Comparison of ENCODE assay signal across 25 cellular contexts in the genomic region with DNA sequence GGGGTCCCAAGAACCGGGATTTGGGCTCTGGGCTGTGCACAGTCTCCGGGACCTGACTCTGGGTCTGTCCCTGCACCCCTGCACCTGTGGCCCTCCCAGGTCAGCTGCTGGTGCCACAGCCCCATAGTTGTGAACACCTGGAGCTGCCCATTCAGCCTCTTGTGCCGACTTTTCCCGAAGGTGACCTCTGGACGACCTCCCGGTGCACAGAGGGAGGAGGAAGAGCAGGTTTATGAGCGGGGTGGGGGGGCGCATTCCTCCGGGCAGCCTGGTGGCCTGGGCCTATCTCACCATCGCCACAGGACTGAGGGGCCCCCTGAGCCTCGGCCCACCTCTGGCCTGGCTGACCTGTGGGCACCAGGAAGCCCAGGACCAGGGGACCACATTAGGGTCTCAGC. TPM values are rescaled to one million over a fixed set of nuclear protein-coding genes. Genes with fewer than 3 reads are reported as not detected.
"Had no signal": no experiment of that assay in that cellular context is flagged by ENCODE, and none has a peak within 500 bp of the region (broad histone marks: within the 10 kb centered on the region; RNA-seq: fewer than 3 reads in every experiment).

No MANE protein-coding gene starts in this region.

- ATAC-seq: activated CD4-positive, CD25-positive, alpha-beta regulatory T cell treated with anti-CD3 and anti-CD28 coated beads, Interleukin-2, amount 50 U/mL, for 24 hours; activated CD8-positive, alpha-beta T cell treated with anti-CD3 and anti-CD28 coated beads, Interleukin-2, amount 10 ng/mL, durations not matched to agents 7 days and 5 days had no signal

- H3K4me3 ChIP-seq: breast epithelium had no signal

- H3K27ac ChIP-seq: breast epithelium had no signal

- H3K9me3 ChIP-seq: breast epithelium had no signal

- H3K4me3 Mint-ChIP-seq: activated CD8-positive, alpha-beta T cell treated with anti-CD3 and anti-CD28 coated beads, Interleukin-2, amount 10 ng/mL, durations not matched to agents 7 days and 5 days; T-helper 1 cell treated with Interleukin-12 subunit alpha and Interleukin-12 subunit beta and Interleukin-4 antibody, amounts not matched to agents 30 μg/mL and 1 μg/mL, for 36 hours had no signal

- H3K36me3 ChIP-seq: breast epithelium had no signal

- H3K27ac Mint-ChIP-seq: activated CD8-positive, alpha-beta T cell treated with anti-CD3 and anti-CD28 coated beads, Interleukin-2, amount 10 ng/mL, durations not matched to agents 7 days and 5 days; T-helper 1 cell treated with Interleukin-12 subunit alpha and Interleukin-12 subunit beta and Interleukin-4 antibody, amounts not matched to agents 30 μg/mL and 1 μg/mL, for 36 hours had no signal

- DNase-seq: activated CD4-positive, alpha-beta T cell treated with anti-CD3 and anti-CD28 coated beads for 4 hours; activated CD8-positive, alpha-beta memory T cell treated with anti-CD3 and anti-CD28 coated beads, Interleukin-2, amount 50 U/mL, for 48 hours; activated CD8-positive, alpha-beta T cell treated with anti-CD3 and anti-CD28 coated beads, Interleukin-2, amount 10 ng/mL, durations not matched to agents 7 days and 5 days; activated naive CD4-positive, alpha-beta T cell treated with anti-CD3 and anti-CD28 coated beads, Interleukin-2, amount 50 U/mL, for 16 hours; activated T-cell treated with anti-CD3 and anti-CD28 coated beads, Interleukin-2, amount 50 U/mL, for 1 hour; aorta; caudate nucleus; NCI-H1048; NCI-H146; NCI-H187 treated with DMSO at 0.1 percent for 48 hours; NCI-H2107; NCI-H2171 treated with DMSO at 0.1 percent for 48 hours; NCI-H345; NCI-H510A; NCI-H526 treated with DMSO at 0.1 percent for 48 hours; NK-92 treated with Interleukin-12 subunit alpha and Interleukin-12 subunit beta, amount 100 ng/mL, for 24 hours; OCI-M1; SHP77 treated with DMSO at 0.1 percent for 48 hours had no signal

- H3K9me3 Mint-ChIP-seq: T-helper 1 cell treated with Interleukin-12 subunit alpha and Interleukin-12 subunit beta and Interleukin-4 antibody, amounts not matched to agents 30 μg/mL and 1 μg/mL, for 36 hours had no signal

- H3K27me3 ChIP-seq: breast epithelium had no signal

- H3K4me1 ChIP-seq: breast epithelium had no signal

RNA-seq across cellular contexts. Expression of gene DNAJB8, which starts 45.3 kb away (rescaled TPM):
- total RNA-seq: activated CD8-positive, alpha-beta T cell treated with anti-CD3 and anti-CD28 coated beads, Interleukin-2, amount 10 ng/mL, durations not matched to agents 7 days and 5 days; aorta; breast epithelium; cerebellum; LHCN-M2; M059J; SK-MEL-5 had no signal
- polyA plus RNA-seq: aorta had no signal
